In genomic region chr14:102751088-102751487, GRCh38 we compare ENCODE assay signal across 16 cellular contexts. TPM values are rescaled to one million over a fixed set of nuclear protein-coding genes. Genes with fewer than 3 reads are reported as not detected.
A peak's percentile ranks its signal among the peaks of the same experiment; 100 is the strongest.
DNase-seq lines count a peak whose midpoint lies in the region; ATAC-seq and TF ChIP-seq lines count a peak whose summit lies in the region.
"Had no signal": no experiment of that assay in that cellular context is flagged by ENCODE, and none has a peak within 500 bp of the region (broad histone marks: within the 10 kb centered on the region; RNA-seq: fewer than 3 reads in every experiment).

No MANE protein-coding gene starts in this region.

- peak overlapping the region; percentile 28 for H3K27ac Mint-ChIP-seq in glutamatergic neuron (ENCODE audit: unreplicated experiment)
- no peak overlapping the region for H3K27ac Mint-ChIP-seq in activated naive CD8-positive, alpha-beta T cell treated with anti-CD3 and anti-CD28 coated beads, Interleukin-2, amount 50 U/mL, for 24 hours
- no peak overlapping the region for H3K27ac Mint-ChIP-seq in activated T-cell treated with anti-CD3 and anti-CD28 coated beads, Interleukin-2, amount 50 U/mL, for 72 hours

- H3K4me1 Mint-ChIP-seq in glutamatergic neuron (ENCODE audit: low read depth, unreplicated experiment): peaks cover 12% of the 10 kb centered on the region
- peaks cover 10% of the 10 kb centered on the region for H3K4me1 Mint-ChIP-seq in activated naive CD8-positive, alpha-beta T cell treated with anti-CD3 and anti-CD28 coated beads, Interleukin-2, amount 50 U/mL, for 24 hours
- peaks cover 13% of the 10 kb centered on the region for H3K4me1 Mint-ChIP-seq in activated T-cell treated with anti-CD3 and anti-CD28 coated beads, Interleukin-2, amount 50 U/mL, for 72 hours (ENCODE audit: low read depth)

- no peak overlapping the region for H3K4me3 Mint-ChIP-seq in glutamatergic neuron (ENCODE audit: unreplicated experiment)
- no peak overlapping the region for H3K4me3 Mint-ChIP-seq in activated naive CD8-positive, alpha-beta T cell treated with anti-CD3 and anti-CD28 coated beads, Interleukin-2, amount 50 U/mL, for 24 hours
- H3K4me3 Mint-ChIP-seq in activated T-cell treated with anti-CD3 and anti-CD28 coated beads, Interleukin-2, amount 50 U/mL, for 72 hours: no peak overlapping the region

- no peak for TF ChIP-seq CTCF in glutamatergic neuron (IDR thresholded peaks at IDR 0.05; ENCODE audit: partially characterized antibody, unreplicated experiment)

- no peak for ATAC-seq in activated naive CD8-positive, alpha-beta T cell treated with anti-CD3 and anti-CD28 coated beads, Interleukin-2, amount 50 U/mL, for 24 hours
- ATAC-seq in GM19324 (IDR thresholded peaks at IDR 0.05; ENCODE audit: low FRiP score, unreplicated experiment): no peak
- no peak for ATAC-seq in activated T-cell treated with anti-CD3 and anti-CD28 coated beads, Interleukin-2, amount 50 U/mL, for 72 hours (replicated peaks in 1 of 2)
- ATAC-seq: GM12878 had no signal

- no peaks in the 10 kb centered on the region for H3K27me3 Mint-ChIP-seq in glutamatergic neuron (ENCODE audit: unreplicated experiment)
- H3K27me3 Mint-ChIP-seq in activated naive CD8-positive, alpha-beta T cell treated with anti-CD3 and anti-CD28 coated beads, Interleukin-2, amount 50 U/mL, for 24 hours: no peaks in the 10 kb centered on the region
- no peaks in the 10 kb centered on the region for H3K27me3 Mint-ChIP-seq in activated T-cell treated with anti-CD3 and anti-CD28 coated beads, Interleukin-2, amount 50 U/mL, for 72 hours (ENCODE audit: low read depth)

- peak; percentile 40 for DNase-seq in NCI-H1092 treated with DMSO at 0.1 percent for 48 hours (lab: John Stamatoyannopoulos, UW)
- DNase-seq in NCI-H1092 (lab: John Stamatoyannopoulos, UW): no peak
- peak; percentile 36 for DNase-seq in NCI-H2171 (lab: John Stamatoyannopoulos, UW)
- DNase-seq in glutamatergic neuron: no peak
- no peak for DNase-seq in activated naive CD8-positive, alpha-beta T cell treated with anti-CD3 and anti-CD28 coated beads, Interleukin-2, amount 50 U/mL, for 24 hours
- DNase-seq in activated T-cell treated with anti-CD3 and anti-CD28 coated beads, Interleukin-2, amount 50 U/mL, for 72 hours: no peak
- DNase-seq: DND-41, NCI-H187, NCI-H2107, NCI-H2227 treated with DMSO at 0.1 percent for 48 hours, NCI-H510A, NCI-H748 treated with DMSO at 0.1 percent for 48 hours, Peyer's patch, SJCRH30 had no signal

- H3K9me3 Mint-ChIP-seq in glutamatergic neuron (ENCODE audit: unreplicated experiment): peaks cover 2% of the 10 kb centered on the region
- H3K9me3 Mint-ChIP-seq in activated naive CD8-positive, alpha-beta T cell treated with anti-CD3 and anti-CD28 coated beads, Interleukin-2, amount 50 U/mL, for 24 hours: no peaks in the 10 kb centered on the region
- no peaks in the 10 kb centered on the region for H3K9me3 Mint-ChIP-seq in activated T-cell treated with anti-CD3 and anti-CD28 coated beads, Interleukin-2, amount 50 U/mL, for 72 hours

- no peaks in the 10 kb centered on the region for H3K36me3 Mint-ChIP-seq in glutamatergic neuron (ENCODE audit: unreplicated experiment)
- no peaks in the 10 kb centered on the region for H3K36me3 Mint-ChIP-seq in activated naive CD8-positive, alpha-beta T cell treated with anti-CD3 and anti-CD28 coated beads, Interleukin-2, amount 50 U/mL, for 24 hours (ENCODE audit: low read depth)
- H3K36me3 Mint-ChIP-seq in activated T-cell treated with anti-CD3 and anti-CD28 coated beads, Interleukin-2, amount 50 U/mL, for 72 hours (ENCODE audit: insufficient read depth in 2 of 2): peaks cover 0 to 2% of the 10 kb centered on the region in 2 donors

RNA-seq across cellular contexts. Expression of gene TRAF3, which starts 26.2 kb away (rescaled TPM):
- total RNA-seq in glutamatergic neuron (ENCODE audit: unreplicated experiment): 16.7 TPM
- total RNA-seq in activated T-cell treated with anti-CD3 and anti-CD28 coated beads, Interleukin-2, amount 50 U/mL, for 72 hours: 100 to 1,000 TPM; 123 to 137 TPM

Comparison
In these comparisons a context has a peak if more than half of its experiments do, and no peak if none do; other contexts are left out.
1. DNase-seq: peak in NCI-H1092 treated with DMSO at 0.1 percent for 48 hours (single experiment) and NCI-H2171 (single experiment); none in NCI-H1092 (single experiment), glutamatergic neuron (single experiment), activated naive CD8-positive, alpha-beta T cell treated with anti-CD3 and anti-CD28 coated beads, Interleukin-2, amount 50 U/mL, for 24 hours (single experiment) and activated T-cell treated with anti-CD3 and anti-CD28 coated beads, Interleukin-2, amount 50 U/mL, for 72 hours (0 of 2).